ENCODE assay signal across 1 cellular context in the genomic region with DNA sequence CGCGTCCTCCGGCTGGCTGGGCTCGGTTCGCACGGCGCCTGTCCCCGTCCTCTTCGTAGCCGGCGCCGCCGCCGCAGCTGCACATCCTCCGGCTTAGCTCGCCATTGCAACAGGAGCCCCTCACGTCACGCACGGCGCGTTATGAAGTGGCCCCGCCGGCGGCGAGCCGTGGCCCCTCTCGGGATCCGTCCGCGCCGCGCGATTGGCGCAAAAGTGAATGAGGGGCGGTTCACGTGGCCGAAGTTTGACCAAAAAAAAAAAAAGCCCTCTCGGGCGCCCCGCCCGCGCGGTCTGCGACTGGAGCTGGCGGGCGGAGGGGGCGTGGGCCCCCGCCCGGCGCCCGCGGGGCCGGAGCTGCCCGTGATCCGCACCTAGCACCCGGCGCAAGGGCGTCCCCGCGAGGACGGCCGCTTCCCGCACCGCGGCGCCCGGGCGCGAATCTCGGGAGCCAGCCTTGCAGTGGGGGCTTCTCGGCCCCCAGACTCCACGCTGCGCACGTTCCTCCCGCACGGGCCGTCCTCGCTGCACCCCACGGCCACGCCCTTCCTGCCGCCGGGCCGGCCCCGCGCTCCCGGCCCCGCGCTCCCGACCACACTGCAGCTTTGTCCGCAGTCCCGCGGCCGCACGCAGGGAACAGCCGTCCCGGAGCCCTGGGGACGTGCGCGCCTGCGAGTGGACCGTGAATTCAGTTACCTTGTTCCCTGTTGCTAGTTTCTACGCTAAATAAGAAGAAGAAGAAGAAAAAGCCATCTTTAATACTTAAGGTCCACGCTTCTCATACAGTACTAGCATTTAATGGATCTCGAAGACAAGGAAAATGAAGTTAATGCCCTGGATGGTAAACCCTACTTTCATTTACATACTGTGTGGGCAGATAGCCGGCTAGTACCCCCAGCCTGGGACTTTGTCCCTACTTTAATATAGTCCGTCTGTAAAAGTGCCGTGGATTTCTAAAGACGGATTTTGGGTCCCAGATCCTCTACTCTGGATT.
A peak's percentile ranks its signal among the peaks of the same experiment; 100 is the strongest.
TF ChIP-seq lines count a peak whose summit lies in the region.

A gene with protein sequence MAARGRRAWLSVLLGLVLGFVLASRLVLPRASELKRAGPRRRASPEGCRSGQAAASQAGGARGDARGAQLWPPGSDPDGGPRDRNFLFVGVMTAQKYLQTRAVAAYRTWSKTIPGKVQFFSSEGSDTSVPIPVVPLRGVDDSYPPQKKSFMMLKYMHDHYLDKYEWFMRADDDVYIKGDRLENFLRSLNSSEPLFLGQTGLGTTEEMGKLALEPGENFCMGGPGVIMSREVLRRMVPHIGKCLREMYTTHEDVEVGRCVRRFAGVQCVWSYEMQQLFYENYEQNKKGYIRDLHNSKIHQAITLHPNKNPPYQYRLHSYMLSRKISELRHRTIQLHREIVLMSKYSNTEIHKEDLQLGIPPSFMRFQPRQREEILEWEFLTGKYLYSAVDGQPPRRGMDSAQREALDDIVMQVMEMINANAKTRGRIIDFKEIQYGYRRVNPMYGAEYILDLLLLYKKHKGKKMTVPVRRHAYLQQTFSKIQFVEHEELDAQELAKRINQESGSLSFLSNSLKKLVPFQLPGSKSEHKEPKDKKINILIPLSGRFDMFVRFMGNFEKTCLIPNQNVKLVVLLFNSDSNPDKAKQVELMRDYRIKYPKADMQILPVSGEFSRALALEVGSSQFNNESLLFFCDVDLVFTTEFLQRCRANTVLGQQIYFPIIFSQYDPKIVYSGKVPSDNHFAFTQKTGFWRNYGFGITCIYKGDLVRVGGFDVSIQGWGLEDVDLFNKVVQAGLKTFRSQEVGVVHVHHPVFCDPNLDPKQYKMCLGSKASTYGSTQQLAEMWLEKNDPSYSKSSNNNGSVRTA (minus strand): TSS at position 219 of the 991 bp plus-strand sequence. CDS start 592 bp downstream, outside the sequence.

TF ChIP-seq in WTC11, 78 proteins besides CTCF, POLR2A, EP300 and RAD21 (continued from another document and continues in another):
- TF ChIP-seq, protein P1, sequence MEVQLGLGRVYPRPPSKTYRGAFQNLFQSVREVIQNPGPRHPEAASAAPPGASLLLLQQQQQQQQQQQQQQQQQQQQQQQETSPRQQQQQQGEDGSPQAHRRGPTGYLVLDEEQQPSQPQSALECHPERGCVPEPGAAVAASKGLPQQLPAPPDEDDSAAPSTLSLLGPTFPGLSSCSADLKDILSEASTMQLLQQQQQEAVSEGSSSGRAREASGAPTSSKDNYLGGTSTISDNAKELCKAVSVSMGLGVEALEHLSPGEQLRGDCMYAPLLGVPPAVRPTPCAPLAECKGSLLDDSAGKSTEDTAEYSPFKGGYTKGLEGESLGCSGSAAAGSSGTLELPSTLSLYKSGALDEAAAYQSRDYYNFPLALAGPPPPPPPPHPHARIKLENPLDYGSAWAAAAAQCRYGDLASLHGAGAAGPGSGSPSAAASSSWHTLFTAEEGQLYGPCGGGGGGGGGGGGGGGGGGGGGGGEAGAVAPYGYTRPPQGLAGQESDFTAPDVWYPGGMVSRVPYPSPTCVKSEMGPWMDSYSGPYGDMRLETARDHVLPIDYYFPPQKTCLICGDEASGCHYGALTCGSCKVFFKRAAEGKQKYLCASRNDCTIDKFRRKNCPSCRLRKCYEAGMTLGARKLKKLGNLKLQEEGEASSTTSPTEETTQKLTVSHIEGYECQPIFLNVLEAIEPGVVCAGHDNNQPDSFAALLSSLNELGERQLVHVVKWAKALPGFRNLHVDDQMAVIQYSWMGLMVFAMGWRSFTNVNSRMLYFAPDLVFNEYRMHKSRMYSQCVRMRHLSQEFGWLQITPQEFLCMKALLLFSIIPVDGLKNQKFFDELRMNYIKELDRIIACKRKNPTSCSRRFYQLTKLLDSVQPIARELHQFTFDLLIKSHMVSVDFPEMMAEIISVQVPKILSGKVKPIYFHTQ (CRISPR knock-in tag; IDR thresholded peaks at IDR 0.05) = no peak
- TF ChIP-seq MYBL2 (CRISPR knock-in tag; IDR thresholded peaks at IDR 0.05) (no peak), ZNF416 (CRISPR knock-in tag; IDR thresholded peaks at IDR 0.05) (no peak), ZNF423 (CRISPR knock-in tag; IDR thresholded peaks at IDR 0.05) (no peak), TP53 (CRISPR knock-in tag; IDR thresholded peaks at IDR 0.05) (no peak), ZNF138 (CRISPR knock-in tag; conservative IDR thresholded peaks at IDR 0.05) (no peak), HMGA2 (CRISPR knock-in tag; IDR thresholded peaks at IDR 0.05) (no peak), ZNF219 (CRISPR knock-in tag; IDR thresholded peaks at IDR 0.05; ENCODE audit: borderline replicate concordance) (no peak), GTF2I (CRISPR knock-in tag; conservative IDR thresholded peaks at IDR 0.05) (no peak), TCF7 (CRISPR knock-in tag; IDR thresholded peaks at IDR 0.05; ENCODE audit: low read depth) (no peak), NR2C2 (CRISPR knock-in tag; IDR thresholded peaks at IDR 0.05) (no peak), OVOL2 (CRISPR knock-in tag; IDR thresholded peaks at IDR 0.05; ENCODE audit: borderline replicate concordance) (no peak), SOX15 (CRISPR knock-in tag; IDR thresholded peaks at IDR 0.05) (no peak)
- TF ChIP-seq, protein P2, sequence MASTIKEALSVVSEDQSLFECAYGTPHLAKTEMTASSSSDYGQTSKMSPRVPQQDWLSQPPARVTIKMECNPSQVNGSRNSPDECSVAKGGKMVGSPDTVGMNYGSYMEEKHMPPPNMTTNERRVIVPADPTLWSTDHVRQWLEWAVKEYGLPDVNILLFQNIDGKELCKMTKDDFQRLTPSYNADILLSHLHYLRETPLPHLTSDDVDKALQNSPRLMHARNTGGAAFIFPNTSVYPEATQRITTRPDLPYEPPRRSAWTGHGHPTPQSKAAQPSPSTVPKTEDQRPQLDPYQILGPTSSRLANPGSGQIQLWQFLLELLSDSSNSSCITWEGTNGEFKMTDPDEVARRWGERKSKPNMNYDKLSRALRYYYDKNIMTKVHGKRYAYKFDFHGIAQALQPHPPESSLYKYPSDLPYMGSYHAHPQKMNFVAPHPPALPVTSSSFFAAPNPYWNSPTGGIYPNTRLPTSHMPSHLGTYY (CRISPR knock-in tag; IDR thresholded peaks at IDR 0.05) = no peak
- TF ChIP-seq, protein P3, sequence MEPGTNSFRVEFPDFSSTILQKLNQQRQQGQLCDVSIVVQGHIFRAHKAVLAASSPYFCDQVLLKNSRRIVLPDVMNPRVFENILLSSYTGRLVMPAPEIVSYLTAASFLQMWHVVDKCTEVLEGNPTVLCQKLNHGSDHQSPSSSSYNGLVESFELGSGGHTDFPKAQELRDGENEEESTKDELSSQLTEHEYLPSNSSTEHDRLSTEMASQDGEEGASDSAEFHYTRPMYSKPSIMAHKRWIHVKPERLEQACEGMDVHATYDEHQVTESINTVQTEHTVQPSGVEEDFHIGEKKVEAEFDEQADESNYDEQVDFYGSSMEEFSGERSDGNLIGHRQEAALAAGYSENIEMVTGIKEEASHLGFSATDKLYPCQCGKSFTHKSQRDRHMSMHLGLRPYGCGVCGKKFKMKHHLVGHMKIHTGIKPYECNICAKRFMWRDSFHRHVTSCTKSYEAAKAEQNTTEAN (CRISPR knock-in tag; IDR thresholded peaks at IDR 0.05) = no peak
- TF ChIP-seq, protein P4, sequence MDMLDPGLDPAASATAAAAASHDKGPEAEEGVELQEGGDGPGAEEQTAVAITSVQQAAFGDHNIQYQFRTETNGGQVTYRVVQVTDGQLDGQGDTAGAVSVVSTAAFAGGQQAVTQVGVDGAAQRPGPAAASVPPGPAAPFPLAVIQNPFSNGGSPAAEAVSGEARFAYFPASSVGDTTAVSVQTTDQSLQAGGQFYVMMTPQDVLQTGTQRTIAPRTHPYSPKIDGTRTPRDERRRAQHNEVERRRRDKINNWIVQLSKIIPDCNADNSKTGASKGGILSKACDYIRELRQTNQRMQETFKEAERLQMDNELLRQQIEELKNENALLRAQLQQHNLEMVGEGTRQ (CRISPR knock-in tag; IDR thresholded peaks at IDR 0.05) = peak; percentile 82
- TF ChIP-seq, protein P5, sequence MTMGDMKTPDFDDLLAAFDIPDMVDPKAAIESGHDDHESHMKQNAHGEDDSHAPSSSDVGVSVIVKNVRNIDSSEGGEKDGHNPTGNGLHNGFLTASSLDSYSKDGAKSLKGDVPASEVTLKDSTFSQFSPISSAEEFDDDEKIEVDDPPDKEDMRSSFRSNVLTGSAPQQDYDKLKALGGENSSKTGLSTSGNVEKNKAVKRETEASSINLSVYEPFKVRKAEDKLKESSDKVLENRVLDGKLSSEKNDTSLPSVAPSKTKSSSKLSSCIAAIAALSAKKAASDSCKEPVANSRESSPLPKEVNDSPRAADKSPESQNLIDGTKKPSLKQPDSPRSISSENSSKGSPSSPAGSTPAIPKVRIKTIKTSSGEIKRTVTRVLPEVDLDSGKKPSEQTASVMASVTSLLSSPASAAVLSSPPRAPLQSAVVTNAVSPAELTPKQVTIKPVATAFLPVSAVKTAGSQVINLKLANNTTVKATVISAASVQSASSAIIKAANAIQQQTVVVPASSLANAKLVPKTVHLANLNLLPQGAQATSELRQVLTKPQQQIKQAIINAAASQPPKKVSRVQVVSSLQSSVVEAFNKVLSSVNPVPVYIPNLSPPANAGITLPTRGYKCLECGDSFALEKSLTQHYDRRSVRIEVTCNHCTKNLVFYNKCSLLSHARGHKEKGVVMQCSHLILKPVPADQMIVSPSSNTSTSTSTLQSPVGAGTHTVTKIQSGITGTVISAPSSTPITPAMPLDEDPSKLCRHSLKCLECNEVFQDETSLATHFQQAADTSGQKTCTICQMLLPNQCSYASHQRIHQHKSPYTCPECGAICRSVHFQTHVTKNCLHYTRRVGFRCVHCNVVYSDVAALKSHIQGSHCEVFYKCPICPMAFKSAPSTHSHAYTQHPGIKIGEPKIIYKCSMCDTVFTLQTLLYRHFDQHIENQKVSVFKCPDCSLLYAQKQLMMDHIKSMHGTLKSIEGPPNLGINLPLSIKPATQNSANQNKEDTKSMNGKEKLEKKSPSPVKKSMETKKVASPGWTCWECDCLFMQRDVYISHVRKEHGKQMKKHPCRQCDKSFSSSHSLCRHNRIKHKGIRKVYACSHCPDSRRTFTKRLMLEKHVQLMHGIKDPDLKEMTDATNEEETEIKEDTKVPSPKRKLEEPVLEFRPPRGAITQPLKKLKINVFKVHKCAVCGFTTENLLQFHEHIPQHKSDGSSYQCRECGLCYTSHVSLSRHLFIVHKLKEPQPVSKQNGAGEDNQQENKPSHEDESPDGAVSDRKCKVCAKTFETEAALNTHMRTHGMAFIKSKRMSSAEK (CRISPR knock-in tag; IDR thresholded peaks at IDR 0.05; ENCODE audit: borderline replicate concordance) = no peak
- TF ChIP-seq, protein P6, sequence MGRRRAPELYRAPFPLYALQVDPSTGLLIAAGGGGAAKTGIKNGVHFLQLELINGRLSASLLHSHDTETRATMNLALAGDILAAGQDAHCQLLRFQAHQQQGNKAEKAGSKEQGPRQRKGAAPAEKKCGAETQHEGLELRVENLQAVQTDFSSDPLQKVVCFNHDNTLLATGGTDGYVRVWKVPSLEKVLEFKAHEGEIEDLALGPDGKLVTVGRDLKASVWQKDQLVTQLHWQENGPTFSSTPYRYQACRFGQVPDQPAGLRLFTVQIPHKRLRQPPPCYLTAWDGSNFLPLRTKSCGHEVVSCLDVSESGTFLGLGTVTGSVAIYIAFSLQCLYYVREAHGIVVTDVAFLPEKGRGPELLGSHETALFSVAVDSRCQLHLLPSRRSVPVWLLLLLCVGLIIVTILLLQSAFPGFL (CRISPR knock-in tag; IDR thresholded peaks at IDR 0.05; ENCODE audit: borderline replicate concordance) = no peak
- TF ChIP-seq, protein P7, sequence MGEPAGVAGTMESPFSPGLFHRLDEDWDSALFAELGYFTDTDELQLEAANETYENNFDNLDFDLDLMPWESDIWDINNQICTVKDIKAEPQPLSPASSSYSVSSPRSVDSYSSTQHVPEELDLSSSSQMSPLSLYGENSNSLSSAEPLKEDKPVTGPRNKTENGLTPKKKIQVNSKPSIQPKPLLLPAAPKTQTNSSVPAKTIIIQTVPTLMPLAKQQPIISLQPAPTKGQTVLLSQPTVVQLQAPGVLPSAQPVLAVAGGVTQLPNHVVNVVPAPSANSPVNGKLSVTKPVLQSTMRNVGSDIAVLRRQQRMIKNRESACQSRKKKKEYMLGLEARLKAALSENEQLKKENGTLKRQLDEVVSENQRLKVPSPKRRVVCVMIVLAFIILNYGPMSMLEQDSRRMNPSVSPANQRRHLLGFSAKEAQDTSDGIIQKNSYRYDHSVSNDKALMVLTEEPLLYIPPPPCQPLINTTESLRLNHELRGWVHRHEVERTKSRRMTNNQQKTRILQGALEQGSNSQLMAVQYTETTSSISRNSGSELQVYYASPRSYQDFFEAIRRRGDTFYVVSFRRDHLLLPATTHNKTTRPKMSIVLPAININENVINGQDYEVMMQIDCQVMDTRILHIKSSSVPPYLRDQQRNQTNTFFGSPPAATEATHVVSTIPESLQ (CRISPR knock-in tag; IDR thresholded peaks at IDR 0.05) = no peak
- TF ChIP-seq, protein P8, sequence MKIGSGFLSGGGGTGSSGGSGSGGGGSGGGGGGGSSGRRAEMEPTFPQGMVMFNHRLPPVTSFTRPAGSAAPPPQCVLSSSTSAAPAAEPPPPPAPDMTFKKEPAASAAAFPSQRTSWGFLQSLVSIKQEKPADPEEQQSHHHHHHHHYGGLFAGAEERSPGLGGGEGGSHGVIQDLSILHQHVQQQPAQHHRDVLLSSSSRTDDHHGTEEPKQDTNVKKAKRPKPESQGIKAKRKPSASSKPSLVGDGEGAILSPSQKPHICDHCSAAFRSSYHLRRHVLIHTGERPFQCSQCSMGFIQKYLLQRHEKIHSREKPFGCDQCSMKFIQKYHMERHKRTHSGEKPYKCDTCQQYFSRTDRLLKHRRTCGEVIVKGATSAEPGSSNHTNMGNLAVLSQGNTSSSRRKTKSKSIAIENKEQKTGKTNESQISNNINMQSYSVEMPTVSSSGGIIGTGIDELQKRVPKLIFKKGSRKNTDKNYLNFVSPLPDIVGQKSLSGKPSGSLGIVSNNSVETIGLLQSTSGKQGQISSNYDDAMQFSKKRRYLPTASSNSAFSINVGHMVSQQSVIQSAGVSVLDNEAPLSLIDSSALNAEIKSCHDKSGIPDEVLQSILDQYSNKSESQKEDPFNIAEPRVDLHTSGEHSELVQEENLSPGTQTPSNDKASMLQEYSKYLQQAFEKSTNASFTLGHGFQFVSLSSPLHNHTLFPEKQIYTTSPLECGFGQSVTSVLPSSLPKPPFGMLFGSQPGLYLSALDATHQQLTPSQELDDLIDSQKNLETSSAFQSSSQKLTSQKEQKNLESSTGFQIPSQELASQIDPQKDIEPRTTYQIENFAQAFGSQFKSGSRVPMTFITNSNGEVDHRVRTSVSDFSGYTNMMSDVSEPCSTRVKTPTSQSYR (CRISPR knock-in tag; IDR thresholded peaks at IDR 0.05) = no peak
- TF ChIP-seq, protein P9, sequence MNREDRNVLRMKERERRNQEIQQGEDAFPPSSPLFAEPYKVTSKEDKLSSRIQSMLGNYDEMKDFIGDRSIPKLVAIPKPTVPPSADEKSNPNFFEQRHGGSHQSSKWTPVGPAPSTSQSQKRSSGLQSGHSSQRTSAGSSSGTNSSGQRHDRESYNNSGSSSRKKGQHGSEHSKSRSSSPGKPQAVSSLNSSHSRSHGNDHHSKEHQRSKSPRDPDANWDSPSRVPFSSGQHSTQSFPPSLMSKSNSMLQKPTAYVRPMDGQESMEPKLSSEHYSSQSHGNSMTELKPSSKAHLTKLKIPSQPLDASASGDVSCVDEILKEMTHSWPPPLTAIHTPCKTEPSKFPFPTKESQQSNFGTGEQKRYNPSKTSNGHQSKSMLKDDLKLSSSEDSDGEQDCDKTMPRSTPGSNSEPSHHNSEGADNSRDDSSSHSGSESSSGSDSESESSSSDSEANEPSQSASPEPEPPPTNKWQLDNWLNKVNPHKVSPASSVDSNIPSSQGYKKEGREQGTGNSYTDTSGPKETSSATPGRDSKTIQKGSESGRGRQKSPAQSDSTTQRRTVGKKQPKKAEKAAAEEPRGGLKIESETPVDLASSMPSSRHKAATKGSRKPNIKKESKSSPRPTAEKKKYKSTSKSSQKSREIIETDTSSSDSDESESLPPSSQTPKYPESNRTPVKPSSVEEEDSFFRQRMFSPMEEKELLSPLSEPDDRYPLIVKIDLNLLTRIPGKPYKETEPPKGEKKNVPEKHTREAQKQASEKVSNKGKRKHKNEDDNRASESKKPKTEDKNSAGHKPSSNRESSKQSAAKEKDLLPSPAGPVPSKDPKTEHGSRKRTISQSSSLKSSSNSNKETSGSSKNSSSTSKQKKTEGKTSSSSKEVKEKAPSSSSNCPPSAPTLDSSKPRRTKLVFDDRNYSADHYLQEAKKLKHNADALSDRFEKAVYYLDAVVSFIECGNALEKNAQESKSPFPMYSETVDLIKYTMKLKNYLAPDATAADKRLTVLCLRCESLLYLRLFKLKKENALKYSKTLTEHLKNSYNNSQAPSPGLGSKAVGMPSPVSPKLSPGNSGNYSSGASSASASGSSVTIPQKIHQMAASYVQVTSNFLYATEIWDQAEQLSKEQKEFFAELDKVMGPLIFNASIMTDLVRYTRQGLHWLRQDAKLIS (CRISPR knock-in tag; IDR thresholded peaks at IDR 0.05; ENCODE audit: borderline replicate concordance) = no peak
